In genomic region chr22:47705350-47705749, GRCh38 we compare ENCODE assay signal across 36 cellular contexts.
"Had no signal": no experiment of that assay in that cellular context is flagged by ENCODE, and none has a peak within 500 bp of the region (broad histone marks: within the 10 kb centered on the region; RNA-seq: fewer than 3 reads in every experiment).

No MANE protein-coding gene starts in this region.

- H3K4me1 Mint-ChIP-seq: activated B cell treated with CpG ODN at 0.5 μM for 24 hours; activated CD4-positive, alpha-beta T cell treated with anti-CD3 and anti-CD28 coated beads, Interleukin-2, amount 10 ng/mL, durations not matched to agents 24 days and 14 days; activated naive CD8-positive, alpha-beta T cell treated with anti-CD3 and anti-CD28 coated beads for 36 hours; activated T-helper 17 cell treated with anti-CD3 and anti-CD28 coated beads, Interleukin-2, amount 50 U/mL, for 72 hours had no signal

- H3K9me3 ChIP-seq: adrenal gland, body of pancreas, breast epithelium had no signal

- H3K36me3 Mint-ChIP-seq: activated CD4-positive, alpha-beta memory T cell treated with anti-CD3 and anti-CD28 coated beads for 36 hours; activated naive CD4-positive, alpha-beta T cell treated with anti-CD3 and anti-CD28 coated beads, Interleukin-2, amount 50 U/mL, for 72 hours; activated naive CD8-positive, alpha-beta T cell treated with anti-CD3 and anti-CD28 coated beads for 36 hours had no signal

- DNase-seq: activated B cell treated with CpG ODN at 0.5 μM for 24 hours; activated CD4-positive, alpha-beta memory T cell treated with anti-CD3 and anti-CD28 coated beads for 36 hours; activated CD4-positive, alpha-beta T cell treated with anti-CD3 and anti-CD28 coated beads for 4 hours; activated CD4-positive, alpha-beta T cell treated with anti-CD3 and anti-CD28 coated beads, Interleukin-2, amount 50 U/mL, for 1 hour; activated CD4-positive, alpha-beta T cell treated with anti-CD3 and anti-CD28 coated beads, Interleukin-2, amount 50 U/mL, for 4 hours; activated CD4-positive, CD25-positive, alpha-beta regulatory T cell treated with anti-CD3 and anti-CD28 coated beads, Interleukin-2, amount 50 U/mL, for 72 hours; activated CD8-positive, alpha-beta memory T cell treated with anti-CD3 and anti-CD28 coated beads, Interleukin-2, amount 50 U/mL, for 4 hours; activated CD8-positive, alpha-beta T cell treated with anti-CD3 and anti-CD28 coated beads for 36 hours; activated effector memory CD4-positive, alpha-beta T cell treated with anti-CD3 and anti-CD28 coated beads, Interleukin-2, amount 50 U/mL, for 16 hours; activated gamma-delta T cell treated with Interleukin-2 at 50 U/mL for 16 hours; activated naive CD4-positive, alpha-beta T cell; activated naive CD4-positive, alpha-beta T cell treated with anti-CD3 and anti-CD28 coated beads for 36 hours; activated naive CD4-positive, alpha-beta T cell treated with anti-CD3 and anti-CD28 coated beads, Interleukin-2, amount 50 U/mL, for 16 hours; activated naive CD8-positive, alpha-beta T cell treated with anti-CD3 and anti-CD28 coated beads for 36 hours; activated T-cell treated with anti-CD3 and anti-CD28 coated beads for 4 hours; activated T-cell treated with anti-CD3 and anti-CD28 coated beads, Interleukin-2, amount 50 U/mL, for 1 hour; activated T-cell treated with anti-CD3 and anti-CD28 coated beads, Interleukin-2, amount 50 U/mL, for 4 hours; activated T-cell treated with anti-CD3 and anti-CD28 coated beads, Interleukin-2, amount 50 U/mL, for 72 hours; adrenal gland; amniotic stem cell; aorta; body of pancreas; brain microvascular endothelial cell; central memory CD4-positive, alpha-beta T cell; T-helper 2 cell; T-helper 9 cell had no signal

- H3K27ac Mint-ChIP-seq: activated B cell treated with CpG ODN at 0.5 μM for 24 hours; activated CD4-positive, alpha-beta memory T cell treated with anti-CD3 and anti-CD28 coated beads for 36 hours; activated CD4-positive, alpha-beta T cell treated with anti-CD3 and anti-CD28 coated beads, Interleukin-2, amount 10 ng/mL, durations not matched to agents 24 days and 14 days; activated CD8-positive, alpha-beta T cell treated with anti-CD3 and anti-CD28 coated beads for 36 hours; activated naive CD4-positive, alpha-beta T cell treated with anti-CD3 and anti-CD28 coated beads for 36 hours; activated naive CD4-positive, alpha-beta T cell treated with anti-CD3 and anti-CD28 coated beads, Interleukin-2, amount 50 U/mL, for 72 hours; activated naive CD8-positive, alpha-beta T cell treated with anti-CD3 and anti-CD28 coated beads for 36 hours; activated T-cell treated with anti-CD3 and anti-CD28 coated beads, Interleukin-2, amount 50 U/mL, for 72 hours; activated T-helper 1 cell treated with anti-CD3 and anti-CD28 coated beads, Interleukin-12 subunit alpha, Interleukin-12 subunit beta, Interleukin-2, Interleukin-4 antibody, amounts not matched to agents 30 ng/mL and 10 ng/mL and 1 ng/mL, durations not matched to agents 14 hours and 24 hours and 36 hours; activated T-helper 17 cell treated with anti-CD3 and anti-CD28 coated beads, Interleukin-2, amount 50 U/mL, for 72 hours; T-helper 1 cell treated with Interleukin-12 subunit alpha and Interleukin-12 subunit beta and Interleukin-4 antibody, amounts not matched to agents 30 μg/mL and 1 μg/mL, for 36 hours; T-helper 2 cell treated with Interferon-gamma antibody and Interleukin-4, amounts not matched to agents 5 μg/mL and 100 μg/mL, for 36 hours had no signal

- H3K4me3 ChIP-seq: adrenal gland, body of pancreas, breast epithelium had no signal

- H3K4me3 Mint-ChIP-seq: activated B cell treated with CpG ODN at 0.5 μM for 24 hours; activated CD4-positive, alpha-beta memory T cell treated with anti-CD3 and anti-CD28 coated beads for 36 hours; activated CD4-positive, alpha-beta T cell treated with anti-CD3 and anti-CD28 coated beads, Interleukin-2, amount 10 ng/mL, durations not matched to agents 24 days and 14 days; activated CD8-positive, alpha-beta T cell treated with anti-CD3 and anti-CD28 coated beads for 36 hours; activated naive CD4-positive, alpha-beta T cell treated with anti-CD3 and anti-CD28 coated beads for 36 hours; activated naive CD8-positive, alpha-beta T cell treated with anti-CD3 and anti-CD28 coated beads for 36 hours; activated T-cell treated with anti-CD3 and anti-CD28 coated beads, Interleukin-2, amount 50 U/mL, for 4 hours; activated T-cell treated with anti-CD3 and anti-CD28 coated beads, Interleukin-2, amount 50 U/mL, for 72 hours; activated T-helper 1 cell treated with anti-CD3 and anti-CD28 coated beads, Interleukin-12 subunit alpha, Interleukin-12 subunit beta, Interleukin-2, Interleukin-4 antibody, amounts not matched to agents 30 ng/mL and 10 ng/mL and 1 ng/mL, durations not matched to agents 14 hours and 24 hours and 36 hours; activated T-helper 17 cell treated with anti-CD3 and anti-CD28 coated beads, Interleukin-2, amount 50 U/mL, for 72 hours; T-helper 1 cell treated with Interleukin-12 subunit alpha and Interleukin-12 subunit beta and Interleukin-4 antibody, amounts not matched to agents 30 μg/mL and 1 μg/mL, for 36 hours; T-helper 2 cell treated with Interferon-gamma antibody and Interleukin-4, amounts not matched to agents 5 μg/mL and 100 μg/mL, for 36 hours had no signal

- H3K9me3 Mint-ChIP-seq: activated B cell treated with CpG ODN at 0.5 μM for 24 hours; activated CD4-positive, alpha-beta memory T cell treated with anti-CD3 and anti-CD28 coated beads for 36 hours; activated CD4-positive, alpha-beta T cell treated with anti-CD3 and anti-CD28 coated beads, Interleukin-2, amount 10 ng/mL, durations not matched to agents 24 days and 14 days; activated CD8-positive, alpha-beta T cell treated with anti-CD3 and anti-CD28 coated beads for 36 hours; activated naive CD4-positive, alpha-beta T cell treated with anti-CD3 and anti-CD28 coated beads for 36 hours; activated naive CD4-positive, alpha-beta T cell treated with anti-CD3 and anti-CD28 coated beads, Interleukin-2, amount 50 U/mL, for 72 hours; activated naive CD8-positive, alpha-beta T cell treated with anti-CD3 and anti-CD28 coated beads for 36 hours; activated T-cell treated with anti-CD3 and anti-CD28 coated beads, Interleukin-2, amount 50 U/mL, for 72 hours; activated T-helper 1 cell treated with anti-CD3 and anti-CD28 coated beads, Interleukin-12 subunit alpha, Interleukin-12 subunit beta, Interleukin-2, Interleukin-4 antibody, amounts not matched to agents 30 ng/mL and 10 ng/mL and 1 ng/mL, durations not matched to agents 14 hours and 24 hours and 36 hours; activated T-helper 17 cell treated with anti-CD3 and anti-CD28 coated beads, Interleukin-2, amount 50 U/mL, for 72 hours; T-helper 1 cell treated with Interleukin-12 subunit alpha and Interleukin-12 subunit beta and Interleukin-4 antibody, amounts not matched to agents 30 μg/mL and 1 μg/mL, for 36 hours; T-helper 2 cell treated with Interferon-gamma antibody and Interleukin-4, amounts not matched to agents 5 μg/mL and 100 μg/mL, for 36 hours had no signal

- ATAC-seq: activated CD8-positive, alpha-beta T cell treated with anti-CD3 and anti-CD28 coated beads for 36 hours; activated naive CD4-positive, alpha-beta T cell treated with anti-CD3 and anti-CD28 coated beads, Interleukin-2, amount 50 U/mL, for 72 hours; activated T-cell treated with anti-CD3 and anti-CD28 coated beads, Interleukin-2, amount 50 U/mL, for 4 hours; activated T-cell treated with anti-CD3 and anti-CD28 coated beads, Interleukin-2, amount 50 U/mL, for 72 hours; activated T-helper 17 cell treated with anti-CD3 and anti-CD28 coated beads, Interleukin-2, amount 50 U/mL, for 72 hours; body of pancreas had no signal

- H3K27me3 ChIP-seq: brain microvascular endothelial cell, breast epithelium had no signal

- H3K27ac ChIP-seq: adrenal gland, body of pancreas, brain microvascular endothelial cell, breast epithelium, VCaP had no signal

- H3K36me3 ChIP-seq: adrenal gland, brain microvascular endothelial cell, breast epithelium had no signal

- FAIRE-seq: astrocyte, TTC549 had no signal

- H3K4me1 ChIP-seq: adrenal gland, body of pancreas, breast epithelium had no signal
